15 cellular contexts compared by ENCODE assay signal in the genomic region with DNA sequence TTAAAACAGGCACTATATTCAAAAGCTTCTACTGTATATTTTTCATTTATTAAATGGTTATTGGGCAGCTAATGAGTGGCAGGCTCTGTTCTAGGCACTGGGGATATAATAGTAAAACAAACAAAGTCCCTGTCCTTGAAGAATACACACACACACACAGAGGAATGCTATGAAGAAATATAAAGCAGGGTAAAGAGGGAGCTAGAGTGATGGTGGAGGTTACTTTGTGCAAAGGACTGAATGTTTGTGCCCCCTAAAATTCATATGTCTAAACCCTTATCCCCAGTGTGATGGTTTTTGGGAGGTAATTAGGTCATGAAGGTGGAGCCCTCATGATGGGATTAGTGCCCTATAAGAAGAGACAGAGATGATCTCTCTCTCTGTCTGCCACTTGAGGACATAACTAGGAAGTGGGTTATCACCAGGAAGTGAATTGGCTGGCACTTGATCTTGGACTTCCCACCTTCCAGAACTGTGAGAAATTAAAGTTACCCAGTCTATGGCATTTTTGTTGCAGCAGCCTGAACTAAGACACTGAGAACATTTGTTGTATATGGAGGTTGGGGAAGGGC.
"Had no signal": no experiment of that assay in that cellular context is flagged by ENCODE, and none has a peak within 500 bp of the region (broad histone marks: within the 10 kb centered on the region; RNA-seq: fewer than 3 reads in every experiment).

No MANE protein-coding gene starts in this region.

- ATAC-seq: activated naive CD4-positive, alpha-beta T cell treated with anti-CD3 and anti-CD28 coated beads, Interleukin-2, amount 50 U/mL, for 72 hours; activated T-cell treated with anti-CD3 and anti-CD28 coated beads, Interleukin-2, amount 50 U/mL, for 4 hours; left cardiac atrium had no signal

- DNase-seq: activated CD4-positive, alpha-beta memory T cell treated with anti-CD3 and anti-CD28 coated beads for 36 hours; activated CD4-positive, alpha-beta T cell treated with anti-CD3 and anti-CD28 coated beads for 1 hour; activated effector memory CD4-positive, alpha-beta T cell treated with anti-CD3 and anti-CD28 coated beads, Interleukin-2, amount 50 U/mL, for 16 hours; activated T-cell treated with anti-CD3 and anti-CD28 coated beads, Interleukin-2, amount 50 U/mL, for 4 hours; effector CD4-positive, alpha-beta T cell; hypothalamus; left cardiac atrium; occipital lobe; sigmoid colon; stimulated activated CD4-positive, alpha-beta T cell treated with anti-CD3 and anti-CD28 coated beads, Interleukin-4, amount 100 ng/mL, for 24 hours; T-helper 2 cell; thyroid gland had no signal

- H3K4me1 ChIP-seq: ascending aorta had no signal

- H3K4me3 ChIP-seq: ascending aorta, cardiac muscle cell, sigmoid colon, thyroid gland had no signal

- H3K9me3 ChIP-seq: ascending aorta, sigmoid colon, thyroid gland had no signal

- H3K27ac ChIP-seq: ascending aorta, cardiac muscle cell, sigmoid colon, thyroid gland had no signal

- H3K27me3 ChIP-seq: ascending aorta, cardiac muscle cell, sigmoid colon, thyroid gland had no signal
